ENCODE assay signal across 1 cellular context in genomic region chr7:72879079-72879736, GRCh38.
TF ChIP-seq lines count a peak whose summit lies in the region.
"Not testable (repeated sequence)": the region's sequence is repeated elsewhere in the genome, so short reads cannot be mapped to it uniquely, and the experiment has no call there.

No MANE protein-coding gene starts in this region.

TF ChIP-seq in K562, 482 proteins besides CTCF, POLR2A, EP300 and RAD21 (continued from another document and continues in another):
- TF ChIP-seq, protein P1, sequence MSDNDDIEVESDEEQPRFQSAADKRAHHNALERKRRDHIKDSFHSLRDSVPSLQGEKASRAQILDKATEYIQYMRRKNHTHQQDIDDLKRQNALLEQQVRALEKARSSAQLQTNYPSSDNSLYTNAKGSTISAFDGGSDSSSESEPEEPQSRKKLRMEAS (CRISPR knock-in tag; IDR thresholded peaks at IDR 0.05): peak; percentile 89
- TF ChIP-seq ZNF395 (CRISPR knock-in tag; IDR thresholded peaks at IDR 0.05): 0 out of 2 replicates have a peak, but pooled peaks have one; percentile 26
- TF ChIP-seq, protein P2, sequence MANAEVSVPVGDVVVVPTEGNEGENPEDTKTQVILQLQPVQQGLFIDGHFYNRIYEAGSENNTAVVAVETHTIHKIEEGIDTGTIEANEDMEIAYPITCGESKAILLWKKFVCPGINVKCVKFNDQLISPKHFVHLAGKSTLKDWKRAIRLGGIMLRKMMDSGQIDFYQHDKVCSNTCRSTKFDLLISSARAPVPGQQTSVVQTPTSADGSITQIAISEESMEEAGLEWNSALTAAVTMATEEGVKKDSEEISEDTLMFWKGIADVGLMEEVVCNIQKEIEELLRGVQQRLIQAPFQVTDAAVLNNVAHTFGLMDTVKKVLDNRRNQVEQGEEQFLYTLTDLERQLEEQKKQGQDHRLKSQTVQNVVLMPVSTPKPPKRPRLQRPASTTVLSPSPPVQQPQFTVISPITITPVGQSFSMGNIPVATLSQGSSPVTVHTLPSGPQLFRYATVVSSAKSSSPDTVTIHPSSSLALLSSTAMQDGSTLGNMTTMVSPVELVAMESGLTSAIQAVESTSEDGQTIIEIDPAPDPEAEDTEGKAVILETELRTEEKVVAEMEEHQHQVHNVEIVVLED (CRISPR knock-in tag; IDR thresholded peaks at IDR 0.05): peak; percentile 95
- TF ChIP-seq SMAD4 (CRISPR knock-in tag; conservative IDR thresholded peaks at IDR 0.05): peak; percentile 41; the same call in 1 of the 2 replicates
- TF ChIP-seq KDM1A (IDR thresholded peaks at IDR 0.05): peak in 1 of 2 experiments; percentile 9; a peak in 1 of 4 replicates
- TF ChIP-seq HNRNPLL (IDR thresholded peaks at IDR 0.05; ENCODE audit: low read depth, low read length, poor library complexity, severe bottlenecking): peak; percentile 86
- peak; percentile 46; the same call in 1 of the 2 replicates for TF ChIP-seq ZNF12 (CRISPR knock-in tag; IDR thresholded peaks at IDR 0.05)
- TF ChIP-seq NONO (IDR thresholded peaks at IDR 0.05; ENCODE audit: low read depth in 2 of 2, low read length in 1 of 2): 0 out of 4 replicates have a peak, but pooled peaks of 1 of the 2 experiments have one; percentile 17
- TF ChIP-seq GABPB1 (CRISPR knock-in tag; IDR thresholded peaks at IDR 0.05): peak; percentile 94
- TF ChIP-seq POLR2G (IDR thresholded peaks at IDR 0.05; ENCODE audit: low read depth, low read length): peak; percentile 91
- TF ChIP-seq NFRKB (IDR thresholded peaks at IDR 0.05; ENCODE audit: low read depth): 0 out of 2 replicates have a peak, but pooled peaks have one; percentile 10
- TF ChIP-seq, protein P3, sequence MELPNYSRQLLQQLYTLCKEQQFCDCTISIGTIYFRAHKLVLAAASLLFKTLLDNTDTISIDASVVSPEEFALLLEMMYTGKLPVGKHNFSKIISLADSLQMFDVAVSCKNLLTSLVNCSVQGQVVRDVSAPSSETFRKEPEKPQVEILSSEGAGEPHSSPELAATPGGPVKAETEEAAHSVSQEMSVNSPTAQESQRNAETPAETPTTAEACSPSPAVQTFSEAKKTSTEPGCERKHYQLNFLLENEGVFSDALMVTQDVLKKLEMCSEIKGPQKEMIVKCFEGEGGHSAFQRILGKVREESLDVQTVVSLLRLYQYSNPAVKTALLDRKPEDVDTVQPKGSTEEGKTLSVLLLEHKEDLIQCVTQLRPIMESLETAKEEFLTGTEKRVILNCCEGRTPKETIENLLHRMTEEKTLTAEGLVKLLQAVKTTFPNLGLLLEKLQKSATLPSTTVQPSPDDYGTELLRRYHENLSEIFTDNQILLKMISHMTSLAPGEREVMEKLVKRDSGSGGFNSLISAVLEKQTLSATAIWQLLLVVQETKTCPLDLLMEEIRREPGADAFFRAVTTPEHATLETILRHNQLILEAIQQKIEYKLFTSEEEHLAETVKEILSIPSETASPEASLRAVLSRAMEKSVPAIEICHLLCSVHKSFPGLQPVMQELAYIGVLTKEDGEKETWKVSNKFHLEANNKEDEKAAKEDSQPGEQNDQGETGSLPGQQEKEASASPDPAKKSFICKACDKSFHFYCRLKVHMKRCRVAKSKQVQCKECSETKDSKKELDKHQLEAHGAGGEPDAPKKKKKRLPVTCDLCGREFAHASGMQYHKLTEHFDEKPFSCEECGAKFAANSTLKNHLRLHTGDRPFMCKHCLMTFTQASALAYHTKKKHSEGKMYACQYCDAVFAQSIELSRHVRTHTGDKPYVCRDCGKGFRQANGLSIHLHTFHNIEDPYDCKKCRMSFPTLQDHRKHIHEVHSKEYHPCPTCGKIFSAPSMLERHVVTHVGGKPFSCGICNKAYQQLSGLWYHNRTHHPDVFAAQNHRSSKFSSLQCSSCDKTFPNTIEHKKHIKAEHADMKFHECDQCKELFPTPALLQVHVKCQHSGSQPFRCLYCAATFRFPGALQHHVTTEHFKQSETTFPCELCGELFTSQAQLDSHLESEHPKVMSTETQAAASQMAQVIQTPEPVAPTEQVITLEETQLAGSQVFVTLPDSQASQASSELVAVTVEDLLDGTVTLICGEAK (IDR thresholded peaks at IDR 0.05): peak; percentile 87
- TF ChIP-seq, protein P3 (CRISPR knock-in tag; IDR thresholded peaks at IDR 0.05): not testable (repeated sequence)
- TF ChIP-seq, protein P4, sequence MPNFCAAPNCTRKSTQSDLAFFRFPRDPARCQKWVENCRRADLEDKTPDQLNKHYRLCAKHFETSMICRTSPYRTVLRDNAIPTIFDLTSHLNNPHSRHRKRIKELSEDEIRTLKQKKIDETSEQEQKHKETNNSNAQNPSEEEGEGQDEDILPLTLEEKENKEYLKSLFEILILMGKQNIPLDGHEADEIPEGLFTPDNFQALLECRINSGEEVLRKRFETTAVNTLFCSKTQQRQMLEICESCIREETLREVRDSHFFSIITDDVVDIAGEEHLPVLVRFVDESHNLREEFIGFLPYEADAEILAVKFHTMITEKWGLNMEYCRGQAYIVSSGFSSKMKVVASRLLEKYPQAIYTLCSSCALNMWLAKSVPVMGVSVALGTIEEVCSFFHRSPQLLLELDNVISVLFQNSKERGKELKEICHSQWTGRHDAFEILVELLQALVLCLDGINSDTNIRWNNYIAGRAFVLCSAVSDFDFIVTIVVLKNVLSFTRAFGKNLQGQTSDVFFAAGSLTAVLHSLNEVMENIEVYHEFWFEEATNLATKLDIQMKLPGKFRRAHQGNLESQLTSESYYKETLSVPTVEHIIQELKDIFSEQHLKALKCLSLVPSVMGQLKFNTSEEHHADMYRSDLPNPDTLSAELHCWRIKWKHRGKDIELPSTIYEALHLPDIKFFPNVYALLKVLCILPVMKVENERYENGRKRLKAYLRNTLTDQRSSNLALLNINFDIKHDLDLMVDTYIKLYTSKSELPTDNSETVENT (CRISPR knock-in tag; IDR thresholded peaks at IDR 0.05): peak; percentile 61; the same call in 1 of the 2 replicates
- TF ChIP-seq ESRRA (IDR thresholded peaks at IDR 0.05; ENCODE audit: borderline replicate concordance, low read depth): peak; percentile 74
- peak; percentile 81 for TF ChIP-seq CREM (IDR thresholded peaks at IDR 0.05; ENCODE audit: low read depth)
- TF ChIP-seq, protein P5, sequence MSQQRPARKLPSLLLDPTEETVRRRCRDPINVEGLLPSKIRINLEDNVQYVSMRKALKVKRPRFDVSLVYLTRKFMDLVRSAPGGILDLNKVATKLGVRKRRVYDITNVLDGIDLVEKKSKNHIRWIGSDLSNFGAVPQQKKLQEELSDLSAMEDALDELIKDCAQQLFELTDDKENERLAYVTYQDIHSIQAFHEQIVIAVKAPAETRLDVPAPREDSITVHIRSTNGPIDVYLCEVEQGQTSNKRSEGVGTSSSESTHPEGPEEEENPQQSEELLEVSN (IDR thresholded peaks at IDR 0.05; ENCODE audit: borderline replicate concordance in 1 of 2, extremely low read depth in 1 of 2, insufficient read depth in 1 of 2, insufficient read length in 1 of 2, low read depth in 1 of 2, low read length in 1 of 2, poor library complexity in 1 of 2, severe bottlenecking in 1 of 2): peak in 1 of 2 experiments; percentile 55
- TF ChIP-seq, protein P6, sequence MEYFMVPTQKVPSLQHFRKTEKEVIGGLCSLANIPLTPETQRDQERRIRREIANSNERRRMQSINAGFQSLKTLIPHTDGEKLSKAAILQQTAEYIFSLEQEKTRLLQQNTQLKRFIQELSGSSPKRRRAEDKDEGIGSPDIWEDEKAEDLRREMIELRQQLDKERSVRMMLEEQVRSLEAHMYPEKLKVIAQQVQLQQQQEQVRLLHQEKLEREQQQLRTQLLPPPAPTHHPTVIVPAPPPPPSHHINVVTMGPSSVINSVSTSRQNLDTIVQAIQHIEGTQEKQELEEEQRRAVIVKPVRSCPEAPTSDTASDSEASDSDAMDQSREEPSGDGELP (CRISPR knock-in tag; IDR thresholded peaks at IDR 0.05; ENCODE audit: borderline replicate concordance): peak; percentile 69
- TF ChIP-seq FOXM1 (IDR thresholded peaks at IDR 0.05; ENCODE audit: low read depth): peak; percentile 75
- TF ChIP-seq FOXM1 (CRISPR knock-in tag; IDR thresholded peaks at IDR 0.05; ENCODE audit: low read depth); ATF1 (CRISPR knock-in tag; IDR thresholded peaks at IDR 0.05): not testable (repeated sequence)
- TF ChIP-seq LCOR (CRISPR knock-in tag; IDR thresholded peaks at IDR 0.05): peak; percentile 79
- TF ChIP-seq TOE1 (IDR thresholded peaks at IDR 0.05; ENCODE audit: borderline replicate concordance): peak; percentile 92
- TF ChIP-seq TOE1 (CRISPR knock-in tag; IDR thresholded peaks at IDR 0.05; ENCODE audit: borderline replicate concordance, low read depth): 0 out of 2 replicates have a peak, but pooled peaks have one; percentile 58
- TF ChIP-seq RBFOX2 (IDR thresholded peaks at IDR 0.05; ENCODE audit: low read depth, low read length): peak; percentile 94
- TF ChIP-seq ETV1 (tag; conservative IDR thresholded peaks at IDR 0.05; ENCODE audit: low read depth): peak; percentile 96
- peak in 1 of 2 experiments; percentile 13; a peak in 1 of 4 replicates for TF ChIP-seq HDAC1 (IDR thresholded peaks at IDR 0.05)
- TF ChIP-seq RNF2 (IDR thresholded peaks at IDR 0.05): peak; percentile 45; the same call in 1 of the 2 replicates
- 0 out of 4 replicates have a peak, but pooled peaks of 1 of the 2 experiments have one; percentile 17 for TF ChIP-seq ZNF639 (CRISPR knock-in tag; conservative IDR thresholded peaks at IDR 0.05 in 1 of 2, IDR thresholded peaks at IDR 0.05 in 1 of 2)
- TF ChIP-seq RB1 (IDR thresholded peaks at IDR 0.05; ENCODE audit: low read depth): peak; percentile 56; the same call in 1 of the 2 replicates
- TF ChIP-seq NR2C2 (CRISPR knock-in tag; IDR thresholded peaks at IDR 0.05): peak; percentile 76
- TF ChIP-seq NR2C2 (tag; IDR thresholded peaks at IDR 0.05): peak; percentile 85
- peak; percentile 76 for TF ChIP-seq ATF1 (tag; IDR thresholded peaks at IDR 0.05)
- TF ChIP-seq CXXC5 (CRISPR knock-in tag; IDR thresholded peaks at IDR 0.05): peak; percentile 94
- peak; percentile 96 for TF ChIP-seq MEIS2 (IDR thresholded peaks at IDR 0.05; ENCODE audit: partially characterized antibody)
- TF ChIP-seq, protein P7, sequence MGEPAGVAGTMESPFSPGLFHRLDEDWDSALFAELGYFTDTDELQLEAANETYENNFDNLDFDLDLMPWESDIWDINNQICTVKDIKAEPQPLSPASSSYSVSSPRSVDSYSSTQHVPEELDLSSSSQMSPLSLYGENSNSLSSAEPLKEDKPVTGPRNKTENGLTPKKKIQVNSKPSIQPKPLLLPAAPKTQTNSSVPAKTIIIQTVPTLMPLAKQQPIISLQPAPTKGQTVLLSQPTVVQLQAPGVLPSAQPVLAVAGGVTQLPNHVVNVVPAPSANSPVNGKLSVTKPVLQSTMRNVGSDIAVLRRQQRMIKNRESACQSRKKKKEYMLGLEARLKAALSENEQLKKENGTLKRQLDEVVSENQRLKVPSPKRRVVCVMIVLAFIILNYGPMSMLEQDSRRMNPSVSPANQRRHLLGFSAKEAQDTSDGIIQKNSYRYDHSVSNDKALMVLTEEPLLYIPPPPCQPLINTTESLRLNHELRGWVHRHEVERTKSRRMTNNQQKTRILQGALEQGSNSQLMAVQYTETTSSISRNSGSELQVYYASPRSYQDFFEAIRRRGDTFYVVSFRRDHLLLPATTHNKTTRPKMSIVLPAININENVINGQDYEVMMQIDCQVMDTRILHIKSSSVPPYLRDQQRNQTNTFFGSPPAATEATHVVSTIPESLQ (CRISPR knock-in tag; IDR thresholded peaks at IDR 0.05): peak; percentile 30; the same call in 1 of the 2 replicates
- peak; percentile 99 for TF ChIP-seq NRF1 (conservative IDR thresholded peaks at IDR 0.05 in 1 of 2, IDR thresholded peaks at IDR 0.05 in 1 of 2)
- peak in 1 of 2 experiments; percentile 55; a peak in 1 of 4 replicates for TF ChIP-seq SIN3A (IDR thresholded peaks at IDR 0.05; ENCODE audit: borderline replicate concordance in 2 of 2, control insufficient read depth in 1 of 2, low read depth in 2 of 2, low read length in 2 of 2)
